In the genomic region with DNA sequence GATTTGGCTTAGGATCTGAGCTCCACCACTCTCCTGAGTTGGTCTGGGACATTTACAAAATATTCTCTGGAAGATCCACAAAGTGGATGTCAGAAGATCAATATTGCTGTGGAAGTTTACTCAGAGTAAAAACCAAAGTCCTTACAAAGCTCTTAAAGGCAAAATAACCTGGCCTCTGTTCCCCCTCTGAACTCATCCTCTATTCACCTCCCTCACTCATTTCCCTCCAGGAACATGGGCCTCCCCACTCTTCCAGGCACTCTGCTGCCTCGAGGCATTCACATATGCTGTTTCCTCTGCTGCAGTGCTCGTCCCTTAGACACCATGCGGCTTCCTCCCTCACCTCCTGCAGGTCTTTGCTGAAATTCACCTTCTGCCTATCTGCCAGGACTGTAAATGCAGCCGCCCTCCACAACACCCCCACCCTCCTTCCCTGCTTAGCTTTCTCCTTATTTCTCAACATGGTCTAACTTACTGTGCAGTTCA, we compare ENCODE assay signal across 33 cellular contexts. TPM values are rescaled to one million over a fixed set of nuclear protein-coding genes. Genes with fewer than 3 reads are reported as not detected.
"Had no signal": no experiment of that assay in that cellular context is flagged by ENCODE, and none has a peak within 500 bp of the region (broad histone marks: within the 10 kb centered on the region; RNA-seq: fewer than 3 reads in every experiment).

No MANE protein-coding gene starts in this region.

- H3K27me3 ChIP-seq: brain microvascular endothelial cell had no signal

- H3K36me3 Mint-ChIP-seq: activated CD4-positive, alpha-beta memory T cell treated with anti-CD3 and anti-CD28 coated beads for 36 hours; activated naive CD8-positive, alpha-beta T cell treated with anti-CD3 and anti-CD28 coated beads for 36 hours had no signal

- H3K36me3 ChIP-seq: brain microvascular endothelial cell, SJCRH30 had no signal

- DNase-seq: activated CD4-positive, alpha-beta memory T cell treated with anti-CD3 and anti-CD28 coated beads for 36 hours; activated CD4-positive, alpha-beta T cell treated with anti-CD3 and anti-CD28 coated beads for 36 hours; activated CD4-positive, alpha-beta T cell treated with anti-CD3 and anti-CD28 coated beads, Interleukin-2, amount 50 U/mL, for 1 hour; activated CD8-positive, alpha-beta memory T cell treated with anti-CD3 and anti-CD28 coated beads, Interleukin-2, amount 50 U/mL, for 4 hours; activated gamma-delta T cell treated with Interleukin-2 at 50 U/mL for 16 hours; activated naive CD4-positive, alpha-beta T cell treated with anti-CD3 and anti-CD28 coated beads for 36 hours; activated naive CD8-positive, alpha-beta T cell treated with anti-CD3 and anti-CD28 coated beads for 36 hours; activated T-cell treated with anti-CD3 and anti-CD28 coated beads for 4 hours; activated T-cell treated with anti-CD3 and anti-CD28 coated beads, Interleukin-2, amount 50 U/mL, for 4 hours; amniotic stem cell; aorta; brain microvascular endothelial cell; central memory CD4-positive, alpha-beta T cell; Karpas-422; NCI-H1048; NCI-H1105 treated with DMSO at 0.1 percent for 48 hours; NCI-H1436; NCI-H1694; NCI-H1930; NCI-H2081 treated with DMSO at 0.1 percent for 48 hours; NCI-H226; NCI-H446 treated with DMSO at 0.1 percent for 48 hours; NCI-H524; SHP77; SJCRH30; T1000 had no signal

- H3K27ac ChIP-seq: brain microvascular endothelial cell, SJCRH30, SK-N-MC had no signal

- H3K27ac Mint-ChIP-seq: activated CD4-positive, alpha-beta memory T cell treated with anti-CD3 and anti-CD28 coated beads for 36 hours; activated CD4-positive, alpha-beta T cell treated with anti-CD3 and anti-CD28 coated beads for 36 hours; activated naive CD4-positive, alpha-beta T cell treated with anti-CD3 and anti-CD28 coated beads for 36 hours; activated naive CD8-positive, alpha-beta T cell treated with anti-CD3 and anti-CD28 coated beads for 36 hours; activated T-helper 1 cell treated with anti-CD3 and anti-CD28 coated beads, Interleukin-12 subunit alpha, Interleukin-12 subunit beta, Interleukin-2, Interleukin-4 antibody, amounts not matched to agents 30 ng/mL and 10 ng/mL and 1 ng/mL, durations not matched to agents 14 hours and 24 hours and 36 hours had no signal

- H3K4me3 Mint-ChIP-seq: activated CD4-positive, alpha-beta memory T cell treated with anti-CD3 and anti-CD28 coated beads for 36 hours; activated CD4-positive, alpha-beta T cell treated with anti-CD3 and anti-CD28 coated beads for 36 hours; activated naive CD4-positive, alpha-beta T cell treated with anti-CD3 and anti-CD28 coated beads for 36 hours; activated naive CD8-positive, alpha-beta T cell treated with anti-CD3 and anti-CD28 coated beads for 36 hours; activated T-cell treated with anti-CD3 and anti-CD28 coated beads, Interleukin-2, amount 50 U/mL, for 4 hours; activated T-helper 1 cell treated with anti-CD3 and anti-CD28 coated beads, Interleukin-12 subunit alpha, Interleukin-12 subunit beta, Interleukin-2, Interleukin-4 antibody, amounts not matched to agents 30 ng/mL and 10 ng/mL and 1 ng/mL, durations not matched to agents 14 hours and 24 hours and 36 hours had no signal

- H3K9me3 Mint-ChIP-seq: activated CD4-positive, alpha-beta memory T cell treated with anti-CD3 and anti-CD28 coated beads for 36 hours; activated naive CD4-positive, alpha-beta T cell treated with anti-CD3 and anti-CD28 coated beads for 36 hours; activated naive CD8-positive, alpha-beta T cell treated with anti-CD3 and anti-CD28 coated beads for 36 hours; activated T-cell treated with anti-CD3 and anti-CD28 coated beads, Interleukin-2, amount 50 U/mL, for 4 hours; activated T-helper 1 cell treated with anti-CD3 and anti-CD28 coated beads, Interleukin-12 subunit alpha, Interleukin-12 subunit beta, Interleukin-2, Interleukin-4 antibody, amounts not matched to agents 30 ng/mL and 10 ng/mL and 1 ng/mL, durations not matched to agents 14 hours and 24 hours and 36 hours had no signal

- ATAC-seq: activated CD4-positive, alpha-beta T cell treated with anti-CD3 and anti-CD28 coated beads for 36 hours; activated CD4-positive, CD25-positive, alpha-beta regulatory T cell treated with anti-CD3 and anti-CD28 coated beads, Interleukin-2, amount 50 U/mL, for 24 hours; activated T-cell treated with anti-CD3 and anti-CD28 coated beads, Interleukin-2, amount 50 U/mL, for 4 hours; Panc1 had no signal

- H3K4me3 ChIP-seq: SJCRH30, SK-N-MC had no signal

- H3K9me3 ChIP-seq: SJCRH30 had no signal

- H3K4me1 ChIP-seq: SJCRH30 had no signal

- H3K4me1 Mint-ChIP-seq: activated CD4-positive, alpha-beta T cell treated with anti-CD3 and anti-CD28 coated beads for 36 hours; activated naive CD8-positive, alpha-beta T cell treated with anti-CD3 and anti-CD28 coated beads for 36 hours had no signal

RNA-seq across cellular contexts. Expression of a gene that starts 42.5 kb away (rescaled TPM):
- total RNA-seq: activated CD4-positive, alpha-beta T cell treated with anti-CD3 and anti-CD28 coated beads for 36 hours; chondrocyte; MCF 10A; RPMI7951; SJCRH30 had no signal
- polyA plus RNA-seq: aorta had no signal
